ENCODE assay signal across 26 cellular contexts in genomic region chr3:127953636-127954035, GRCh38. TPM values are rescaled to one million over a fixed set of nuclear protein-coding genes. Genes with fewer than 3 reads are reported as not detected.
A peak's percentile ranks its signal among the peaks of the same experiment; 100 is the strongest.
DNase-seq lines count a peak whose midpoint lies in the region; ATAC-seq, FAIRE-seq and TF ChIP-seq lines count a peak whose summit lies in the region.
"Had no signal": no experiment of that assay in that cellular context is flagged by ENCODE, and none has a peak within 500 bp of the region (broad histone marks: within the 10 kb centered on the region; RNA-seq: fewer than 3 reads in every experiment).

No MANE protein-coding gene starts in this region.

- FAIRE-seq in bronchial epithelial cell (lab: Jason Lieb, UNC), result no peak
- FAIRE-seq: K562 had no signal

- ATAC-seq in sciatic nerve (no peak), HG03460 (IDR thresholded peaks at IDR 0.05; ENCODE audit: unreplicated experiment) (no peak), HG03457 (IDR thresholded peaks at IDR 0.05; ENCODE audit: unreplicated experiment) (no peak)
- ATAC-seq: activated naive CD4-positive, alpha-beta T cell treated with anti-CD3 and anti-CD28 coated beads, Interleukin-2, amount 50 U/mL, for 72 hours; activated T-cell treated with anti-CD3 and anti-CD28 coated beads, Interleukin-2, amount 50 U/mL, for 4 hours; effector memory CD8-positive, alpha-beta T cell; K562; natural killer cell treated with Interleukin-12 subunit alpha and Interleukin-12 subunit beta and Interleukin-15 and Interleukin-18, amount 100 ng/mL, for 72 hours; T-cell had no signal

- peak overlapping the region; percentile 45 for H3K27ac ChIP-seq in cardiac muscle cell
- peak overlapping the region; percentile 97 for H3K27ac ChIP-seq in skeletal muscle tissue (ENCODE audit: low read depth, low read length)
- H3K27ac ChIP-seq: WERI-Rb-1 had no signal

- intact Hi-C loops in sciatic nerve (cut with DNase I), result no loop called here

- no peaks in the 10 kb centered on the region for H3K27me3 ChIP-seq in bronchial epithelial cell (ENCODE audit: control insufficient read depth, insufficient read depth, low read length)
- H3K27me3 ChIP-seq in cardiac muscle cell, result no peaks in the 10 kb centered on the region
- H3K27me3 ChIP-seq in skeletal muscle tissue (ENCODE audit: control insufficient read depth in 3 of 3, insufficient read depth in 3 of 3, low read length in 3 of 3), result no peaks in the 10 kb centered on the region
- H3K27me3 ChIP-seq: BE2C had no signal

- H3K4me1 ChIP-seq in cardiac muscle cell (ENCODE audit: low read depth), result peaks cover 50% of the 10 kb centered on the region
- H3K4me1 ChIP-seq in skeletal muscle tissue (ENCODE audit: control insufficient read depth in 3 of 3, insufficient read depth in 3 of 3, low read length in 3 of 3), result peaks cover 33 to 49% (median 36%) of the 10 kb centered on the region in 3 donors
- H3K4me1 ChIP-seq: BE2C had no signal

- peak; percentile 55 for DNase-seq in HFFc6
- DNase-seq in bronchial epithelial cell (ENCODE audit: low read depth), result peak; percentile 65
- DNase-seq in cardiac muscle cell (ENCODE audit: low read depth in 1 of 2, low spot score in 1 of 2), result peak in 1 of 2 donors; percentile 4
- DNase-seq in sciatic nerve (ENCODE audit: low spot score), result no peak
- DNase-seq in NCI-H1436 (lab: John Stamatoyannopoulos, UW), result no peak
- DNase-seq: activated CD4-positive, alpha-beta memory T cell treated with anti-CD3 and anti-CD28 coated beads, Interleukin-2, amount 10 ng/mL, durations not matched to agents 7 days and 5 days; activated T-cell treated with anti-CD3 and anti-CD28 coated beads, Interleukin-2, amount 50 U/mL, for 4 hours; BE2C; caudate nucleus; effector memory CD8-positive, alpha-beta T cell; immature natural killer cell; mammary epithelial cell; NCI-H1105 treated with DMSO at 0.1 percent for 48 hours; NCI-H2171; retina; stimulated activated CD4-positive, alpha-beta T cell treated with anti-CD3 and anti-CD28 coated beads, Interleukin-2, amount 100 ng/mL, for 24 hours; substantia nigra; T-cell; WERI-Rb-1 had no signal

- H3K27ac Mint-ChIP-seq in HFFc6, result peak overlapping the region; percentile 14; the same call in 1 of the 2 replicates
- H3K27ac Mint-ChIP-seq: activated CD4-positive, alpha-beta memory T cell treated with anti-CD3 and anti-CD28 coated beads, Interleukin-2, amount 10 ng/mL, durations not matched to agents 7 days and 5 days; activated naive CD4-positive, alpha-beta T cell treated with anti-CD3 and anti-CD28 coated beads, Interleukin-2, amount 50 U/mL, for 72 hours; effector memory CD8-positive, alpha-beta T cell; immature natural killer cell; natural killer cell treated with Interleukin-12 subunit alpha and Interleukin-12 subunit beta and Interleukin-15 and Interleukin-18, amount 100 ng/mL, for 72 hours; T-cell had no signal

- no peak for TF ChIP-seq CTCF in HFFc6 (IDR thresholded peaks at IDR 0.05)
- TF ChIP-seq CTCF in bronchial epithelial cell (IDR thresholded peaks at IDR 0.05; ENCODE audit: insufficient read depth, low read length, severe bottlenecking), result no peak
- TF ChIP-seq CTCF in cardiac muscle cell (IDR thresholded peaks at IDR 0.05; ENCODE audit: low read depth, low read length), result no peak

- H3K36me3 ChIP-seq in bronchial epithelial cell (ENCODE audit: control insufficient read depth, insufficient read depth, low read length) (no peaks in the 10 kb centered on the region), cardiac muscle cell (no peaks in the 10 kb centered on the region), skeletal muscle tissue (ENCODE audit: control insufficient read depth in 3 of 3, insufficient read depth in 3 of 3, low read length in 3 of 3) (no peaks in the 10 kb centered on the region)
- H3K36me3 ChIP-seq: BE2C, WERI-Rb-1 had no signal

- H3K4me3 ChIP-seq in bronchial epithelial cell (ENCODE audit: low read depth, low read length), result no peak overlapping the region
- H3K4me3 ChIP-seq in cardiac muscle cell, result no peak overlapping the region
- H3K4me3 ChIP-seq in skeletal muscle tissue (ENCODE audit: low read length in 3 of 3), result no peak overlapping the region
- H3K4me3 ChIP-seq: K562 had no signal

- peak overlapping the region; percentile 40 to 62 (median 57) for H3K9ac ChIP-seq in skeletal muscle tissue (ENCODE audit: low read depth in 1 of 3, low read length in 3 of 3)

- no peaks in the 10 kb centered on the region for H3K9me3 Mint-ChIP-seq in HFFc6
- H3K9me3 Mint-ChIP-seq: activated CD4-positive, alpha-beta memory T cell treated with anti-CD3 and anti-CD28 coated beads, Interleukin-2, amount 10 ng/mL, durations not matched to agents 7 days and 5 days; activated naive CD4-positive, alpha-beta T cell treated with anti-CD3 and anti-CD28 coated beads, Interleukin-2, amount 50 U/mL, for 72 hours; activated T-cell treated with anti-CD3 and anti-CD28 coated beads, Interleukin-2, amount 50 U/mL, for 4 hours; effector memory CD8-positive, alpha-beta T cell; natural killer cell treated with Interleukin-12 subunit alpha and Interleukin-12 subunit beta and Interleukin-15 and Interleukin-18, amount 100 ng/mL, for 72 hours; T-cell had no signal

- H3K9me3 ChIP-seq in cardiac muscle cell (ENCODE audit: low read depth) (no peaks in the 10 kb centered on the region), skeletal muscle tissue (ENCODE audit: control insufficient read depth in 3 of 3, low read length in 3 of 3) (no peaks in the 10 kb centered on the region)
- H3K9me3 ChIP-seq: BE2C had no signal

- H3K4me1 Mint-ChIP-seq in HFFc6 (ENCODE audit: low read depth), result peaks cover 30% of the 10 kb centered on the region
- H3K4me1 Mint-ChIP-seq: activated CD4-positive, alpha-beta memory T cell treated with anti-CD3 and anti-CD28 coated beads, Interleukin-2, amount 10 ng/mL, durations not matched to agents 7 days and 5 days; immature natural killer cell; T-cell had no signal

- no peaks in the 10 kb centered on the region for H3K36me3 Mint-ChIP-seq in HFFc6 (ENCODE audit: low read depth)
- H3K36me3 Mint-ChIP-seq: activated naive CD4-positive, alpha-beta T cell treated with anti-CD3 and anti-CD28 coated beads, Interleukin-2, amount 50 U/mL, for 72 hours; immature natural killer cell; natural killer cell treated with Interleukin-12 subunit alpha and Interleukin-12 subunit beta and Interleukin-15 and Interleukin-18, amount 100 ng/mL, for 72 hours; T-cell had no signal

- peaks cover 10% of the 10 kb centered on the region for H3K27me3 Mint-ChIP-seq in HFFc6 (ENCODE audit: insufficient read depth)

- no peak overlapping the region for H3K4me3 Mint-ChIP-seq in HFFc6
- H3K4me3 Mint-ChIP-seq: activated CD4-positive, alpha-beta memory T cell treated with anti-CD3 and anti-CD28 coated beads, Interleukin-2, amount 10 ng/mL, durations not matched to agents 7 days and 5 days; activated T-cell treated with anti-CD3 and anti-CD28 coated beads, Interleukin-2, amount 50 U/mL, for 4 hours; effector memory CD8-positive, alpha-beta T cell; immature natural killer cell; natural killer cell treated with Interleukin-12 subunit alpha and Interleukin-12 subunit beta and Interleukin-15 and Interleukin-18, amount 100 ng/mL, for 72 hours; T-cell had no signal

RNA-seq across cellular contexts. Expression of gene KBTBD12, which starts 38.6 kb away (rescaled TPM):
- total RNA-seq in HFFc6 (2021; fragmentation: NEBNext Ultra II Directional; extraction: Animal tissue kit (Norgen Biotek cat#: 25700)), result not detected
- total RNA-seq in bronchial epithelial cell (under 0.01 TPM in 2 replicates), cardiac muscle cell (0.14 and 0.66 TPM in 2 replicates), skeletal muscle tissue (13.6 TPM), sciatic nerve (1.1 TPM)
- polyA plus RNA-seq in cardiac muscle cell, result 0.02 and 0.91 TPM in 2 replicates
- total RNA-seq: activated CD4-positive, alpha-beta memory T cell treated with anti-CD3 and anti-CD28 coated beads, Interleukin-2, amount 10 ng/mL, durations not matched to agents 7 days and 5 days; activated naive CD4-positive, alpha-beta T cell treated with anti-CD3 and anti-CD28 coated beads, Interleukin-2, amount 50 U/mL, for 72 hours; glomerular endothelial cell; K562; mammary epithelial cell; natural killer cell treated with Interleukin-12 subunit alpha and Interleukin-12 subunit beta and Interleukin-15 and Interleukin-18, amount 100 ng/mL, for 72 hours; T-cell had no signal
- polyA plus RNA-seq: immature natural killer cell, K562, mammary epithelial cell had no signal

Comparison
In these comparisons a context has a peak if more than half of its experiments do, and no peak if none do; other contexts are left out.
1. DNase-seq: peak in HFFc6 (single experiment) and bronchial epithelial cell (single experiment); none in sciatic nerve (single experiment) and NCI-H1436 (single experiment).